In the genomic region with DNA sequence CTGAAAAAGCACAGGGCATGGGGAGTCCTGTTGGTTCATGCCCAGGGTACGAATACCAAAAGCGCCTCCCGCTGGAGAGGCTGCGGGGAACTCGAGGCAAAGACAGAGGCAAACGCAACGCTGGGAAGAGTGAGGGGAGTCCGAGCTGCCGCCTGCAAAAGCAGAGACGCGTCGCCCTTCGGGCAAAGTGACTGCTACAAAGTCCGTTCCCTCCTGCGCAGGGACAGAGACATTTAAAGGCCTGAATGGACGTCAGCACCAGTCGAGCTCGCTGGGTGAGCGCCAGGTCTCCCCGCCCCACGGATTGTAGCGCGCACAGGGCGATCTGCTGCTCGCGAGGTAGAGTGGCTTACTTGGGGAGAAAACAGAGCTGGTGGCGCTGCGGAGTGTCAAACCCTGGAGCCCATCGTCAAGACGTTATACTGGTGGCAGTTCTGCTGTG, we compare ENCODE assay signal across 10 cellular contexts.
DNase-seq lines count a peak whose midpoint lies in the region; ATAC-seq, FAIRE-seq and TF ChIP-seq lines count a peak whose summit lies in the region.
"Had no signal": no experiment of that assay in that cellular context is flagged by ENCODE, and none has a peak within 500 bp of the region (broad histone marks: within the 10 kb centered on the region; RNA-seq: fewer than 3 reads in every experiment).

No MANE protein-coding gene starts in this region.

- ATAC-seq in HG02759 (IDR thresholded peaks at IDR 0.05; ENCODE audit: unreplicated experiment) (no peak), GM18867 (IDR thresholded peaks at IDR 0.05; ENCODE audit: unreplicated experiment) (no peak)
- ATAC-seq: stimulated activated naive CD8-positive, alpha-beta T cell treated with anti-CD3 and anti-CD28 coated beads, Interleukin-15, amount 100 ng/mL, for 72 hours had no signal

- no peaks in the 10 kb centered on the region for H3K36me3 ChIP-seq in left ventricle myocardium inferior

- H3K27ac Mint-ChIP-seq in osteocyte (ENCODE audit: unreplicated experiment) = no peak overlapping the region
- H3K27ac Mint-ChIP-seq: stimulated activated naive CD8-positive, alpha-beta T cell treated with anti-CD3 and anti-CD28 coated beads, Interleukin-15, amount 100 ng/mL, for 72 hours had no signal

- H3K36me3 Mint-ChIP-seq in osteocyte (ENCODE audit: unreplicated experiment) = no peaks in the 10 kb centered on the region

- no peak for FAIRE-seq in D721Med (lab: Jason Lieb, UNC)

- H3K4me1 ChIP-seq in left ventricle myocardium inferior = peaks cover 31% of the 10 kb centered on the region

- intact Hi-C loops in left ventricle myocardium inferior (cut with micrococcal nuclease) = no loop called here

- TF ChIP-seq CTCF in D721Med (IDR thresholded peaks at IDR 0.05; ENCODE audit: insufficient read depth, missing control alignments) (no peak), left ventricle myocardium inferior (IDR thresholded peaks at IDR 0.05; ENCODE audit: borderline replicate concordance) (no peak), osteocyte (IDR thresholded peaks at IDR 0.05) (peak; percentile 26)

- DNase-seq in D721Med (ENCODE audit: insufficient read length, low spot score) (peak; percentile 20), SK-N-DZ (ENCODE audit: low spot score) (peak; percentile 85), left ventricle myocardium inferior (no peak), osteocyte (ENCODE audit: extremely low spot score, unreplicated experiment) (no peak), DMS114 treated with DMSO at 0.1 percent for 48 hours (lab: John Stamatoyannopoulos, UW; ENCODE audit: unreplicated experiment) (no peak), NCI-H2171 (lab: John Stamatoyannopoulos, UW) (no peak)
- DNase-seq: NCI-H1694 treated with DMSO at 0.1 percent for 48 hours; stimulated activated naive CD8-positive, alpha-beta T cell treated with anti-CD3 and anti-CD28 coated beads, Interleukin-15, amount 100 ng/mL, for 72 hours had no signal

- H3K4me3 Mint-ChIP-seq in osteocyte (ENCODE audit: unreplicated experiment) = peak overlapping the region; percentile 70
- H3K4me3 Mint-ChIP-seq: stimulated activated naive CD8-positive, alpha-beta T cell treated with anti-CD3 and anti-CD28 coated beads, Interleukin-15, amount 100 ng/mL, for 72 hours had no signal

- no peaks in the 10 kb centered on the region for H3K9me3 Mint-ChIP-seq in osteocyte (ENCODE audit: unreplicated experiment)

- peaks cover 23% of the 10 kb centered on the region for H3K4me1 Mint-ChIP-seq in osteocyte (ENCODE audit: unreplicated experiment)

- no peaks in the 10 kb centered on the region for H3K9me3 ChIP-seq in left ventricle myocardium inferior (replicated peaks)

- H3K27ac ChIP-seq in left ventricle myocardium inferior (replicated peaks) = no peak overlapping the region

- H3K27me3 Mint-ChIP-seq in osteocyte (ENCODE audit: unreplicated experiment) = peaks cover 57% of the 10 kb centered on the region

- H3K4me3 ChIP-seq in left ventricle myocardium inferior = peak overlapping the region; percentile 52

- H3K27me3 ChIP-seq in left ventricle myocardium inferior (ENCODE audit: low read depth) = peaks cover 13% of the 10 kb centered on the region

Comparison
In these comparisons a context has a peak if more than half of its experiments do, and no peak if none do; other contexts are left out.
1. DNase-seq: peak in D721Med (single experiment) and SK-N-DZ (single experiment); none in left ventricle myocardium inferior (single experiment), osteocyte (single experiment), DMS114 treated with DMSO at 0.1 percent for 48 hours (single experiment) and NCI-H2171 (single experiment).